1 cellular context compared by ENCODE assay signal in genomic region chr12:6775775-6776174, GRCh38.
TF ChIP-seq lines count a peak whose summit lies in the region.

No MANE protein-coding gene starts in this region.

TF ChIP-seq in GM23338, 12 proteins besides CTCF, POLR2A, EP300 and RAD21 (continued from another document):
- TF ChIP-seq ETS1 (IDR thresholded peaks at IDR 0.05) (no peak), EZH2phosphoT487 (IDR thresholded peaks at IDR 0.05; ENCODE audit: unreplicated experiment) (no peak), ZNF462 (CRISPR knock-in tag; IDR thresholded peaks at IDR 0.05) (no peak), ZNF114 (CRISPR knock-in tag; IDR thresholded peaks at IDR 0.05) (no peak)
